In genomic region chr2:50401772-50402653, GRCh38 we compare ENCODE assay signal across 8 cellular contexts.
DNase-seq lines count a peak whose midpoint lies in the region; TF ChIP-seq lines count a peak whose summit lies in the region.

No MANE protein-coding gene starts in this region.

- H3K36me3 ChIP-seq in cardiac muscle cell (no peaks in the 10 kb centered on the region), right atrium auricular region (no peaks in the 10 kb centered on the region), H7 (replicated peaks; ENCODE audit: control insufficient read depth, insufficient read depth, low read length) (no peaks in the 10 kb centered on the region), MM.1S (replicated peaks; ENCODE audit: insufficient read depth, low read length) (no peaks in the 10 kb centered on the region)

- TF ChIP-seq CTCF in cardiac muscle cell (IDR thresholded peaks at IDR 0.05; ENCODE audit: low read depth, low read length) (peak; percentile 91), right atrium auricular region (IDR thresholded peaks at IDR 0.05) (peak in 1 of 2 donors; percentile 82), MM.1S (IDR thresholded peaks at IDR 0.05; ENCODE audit: low read length) (peak; percentile 97), epithelial cell of proximal tubule (conservative IDR thresholded peaks at IDR 0.05; ENCODE audit: low read depth, low read length) (peak; percentile 99)

- DNase-seq in cardiac muscle cell (ENCODE audit: low read depth in 1 of 2, low spot score in 1 of 2) = peak; percentile 73 to 75
- no peak for DNase-seq in right atrium auricular region (ENCODE audit: low spot score)
- peak; percentile 37 for DNase-seq in H7
- peak; percentile 71 for DNase-seq in MM.1S
- DNase-seq in SHP77 treated with DMSO at 0.1 percent for 48 hours (lab: John Stamatoyannopoulos, UW) = peak; percentile 32
- DNase-seq in epithelial cell of proximal tubule (ENCODE audit: low read depth) = peak; percentile 4
- peak; percentile 26 for DNase-seq in occipital lobe (lab: John Stamatoyannopoulos, UW)
- DNase-seq in NCI-H226 = no peak

- no peaks in the 10 kb centered on the region for H3K27me3 ChIP-seq in cardiac muscle cell
- H3K27me3 ChIP-seq in right atrium auricular region = no peaks in the 10 kb centered on the region
- H3K27me3 ChIP-seq in H7 (ENCODE audit: control insufficient read depth, insufficient read depth, low read length) = no peaks in the 10 kb centered on the region
- H3K27me3 ChIP-seq in MM.1S (replicated peaks; ENCODE audit: insufficient read depth, low read length) = no peaks in the 10 kb centered on the region

- H3K27ac ChIP-seq in cardiac muscle cell = peak overlapping the region; percentile 0
- H3K27ac ChIP-seq in right atrium auricular region = no peak overlapping the region
- no peak overlapping the region for H3K27ac ChIP-seq in MM.1S (ENCODE audit: low read length)

- H3K4me2 ChIP-seq in MM.1S (ENCODE audit: low read depth, low read length) = no peak overlapping the region

- 0 out of 2 replicates have a peak overlapping the region, but pooled peaks have one; percentile 39 for H2AFZ ChIP-seq in MM.1S (ENCODE audit: low read length)

- no peaks in the 10 kb centered on the region for H3F3A ChIP-seq in MM.1S (ENCODE audit: insufficient read depth, low read length)

- H3K4me3 ChIP-seq in cardiac muscle cell = no peak overlapping the region
- no peak overlapping the region for H3K4me3 ChIP-seq in right atrium auricular region
- no peak overlapping the region for H3K4me3 ChIP-seq in H7 (ENCODE audit: insufficient read depth, low read depth, low read length)
- H3K4me3 ChIP-seq in MM.1S (ENCODE audit: low read length) = no peak overlapping the region
- H3K4me3 ChIP-seq in epithelial cell of proximal tubule (ENCODE audit: low read depth, low read length) = no peak overlapping the region

- H3K9me3 ChIP-seq in cardiac muscle cell (ENCODE audit: low read depth) (no peaks in the 10 kb centered on the region), right atrium auricular region (no peaks in the 10 kb centered on the region), MM.1S (replicated peaks; ENCODE audit: insufficient read depth, low read length) (no peaks in the 10 kb centered on the region)

- H3K4me1 ChIP-seq in cardiac muscle cell (ENCODE audit: low read depth) (peaks cover 9% of the 10 kb centered on the region), right atrium auricular region (no peaks in the 10 kb centered on the region), MM.1S (ENCODE audit: low read length) (peaks cover 3% of the 10 kb centered on the region; the same call in 1 of the 2 replicates)

- no peaks in the 10 kb centered on the region for H3K9me2 ChIP-seq in MM.1S (replicated peaks; ENCODE audit: insufficient read depth, low read length)

- H4K20me1 ChIP-seq in MM.1S (ENCODE audit: insufficient read depth, low read length) = no peaks in the 10 kb centered on the region

- no peaks in the 10 kb centered on the region for H3K79me2 ChIP-seq in MM.1S (ENCODE audit: low read length)

- H3K9ac ChIP-seq in MM.1S (ENCODE audit: low read length) = no peak overlapping the region

Comparison
In these comparisons a context has a peak if more than half of its experiments do, and no peak if none do; other contexts are left out.
1. DNase-seq: peak in cardiac muscle cell (2 of 2), H7 (single experiment), MM.1S (single experiment), SHP77 treated with DMSO at 0.1 percent for 48 hours (single experiment), epithelial cell of proximal tubule (single experiment) and occipital lobe (single experiment); none in right atrium auricular region (single experiment) and NCI-H226 (single experiment).